26 cellular contexts compared by ENCODE assay signal in genomic region chr2:207236156-207236935, GRCh38.
DNase-seq lines count a peak whose midpoint lies in the region; ATAC-seq, FAIRE-seq and TF ChIP-seq lines count a peak whose summit lies in the region.
"Had no signal": no experiment of that assay in that cellular context is flagged by ENCODE, and none has a peak within 500 bp of the region (broad histone marks: within the 10 kb centered on the region; RNA-seq: fewer than 3 reads in every experiment).

No MANE protein-coding gene starts in this region.

- H3K27ac ChIP-seq in naive thymus-derived CD4-positive, alpha-beta T cell (ENCODE audit: low read depth, low read length) = no peak overlapping the region
- H3K27ac ChIP-seq in neural progenitor cell (no peak overlapping the region), small intestine (ENCODE audit: low read depth in 1 of 2, low read length in 1 of 2) (no peak overlapping the region)
- H3K27ac ChIP-seq: esophagus muscularis mucosa, gastrocnemius medialis had no signal

- peaks cover 11 to 14% of the 10 kb centered on the region in 2 donors for H3K36me3 Mint-ChIP-seq in CD14-positive monocyte
- peaks cover 0 to 9% (median 0%) of the 10 kb centered on the region in 5 donors for H3K36me3 Mint-ChIP-seq in naive thymus-derived CD4-positive, alpha-beta T cell
- H3K36me3 Mint-ChIP-seq in neural progenitor cell = no peaks in the 10 kb centered on the region
- H3K36me3 Mint-ChIP-seq: activated naive CD4-positive, alpha-beta T cell treated with anti-CD3 and anti-CD28 coated beads, Interleukin-2, amount 50 U/mL, for 24 hours; CD8-positive, alpha-beta T cell; T-cell had no signal

- peaks cover 0 to 27% of the 10 kb centered on the region in 2 donors for H3K4me1 ChIP-seq in naive thymus-derived CD4-positive, alpha-beta T cell (ENCODE audit: control insufficient read depth in 2 of 2, insufficient read depth in 2 of 2, low read length in 2 of 2)
- H3K4me1 ChIP-seq in neural progenitor cell (peaks cover 23% of the 10 kb centered on the region), small intestine (ENCODE audit: control insufficient read depth in 2 of 2, insufficient read depth in 1 of 2, low read depth in 1 of 2, low read length in 1 of 2) (no peaks in the 10 kb centered on the region)

- H3K4me1 Mint-ChIP-seq in CD14-positive monocyte = peaks cover 4% of the 10 kb centered on the region
- peaks cover 0 to 36% (median 25%) of the 10 kb centered on the region in 7 donors for H3K4me1 Mint-ChIP-seq in naive thymus-derived CD4-positive, alpha-beta T cell
- H3K4me1 Mint-ChIP-seq in neural progenitor cell = peaks cover 30% of the 10 kb centered on the region

- H3K27ac Mint-ChIP-seq in CD14-positive monocyte = peak overlapping the region; percentile 91 to 97 (median 94)
- H3K27ac Mint-ChIP-seq in naive thymus-derived CD4-positive, alpha-beta T cell = no peak overlapping the region
- H3K27ac Mint-ChIP-seq in neural progenitor cell = no peak overlapping the region
- H3K27ac Mint-ChIP-seq: activated CD4-positive, alpha-beta T cell treated with anti-CD3 and anti-CD28 coated beads for 36 hours; activated naive CD4-positive, alpha-beta T cell treated with anti-CD3 and anti-CD28 coated beads, Interleukin-2, amount 50 U/mL, for 24 hours; activated T-cell treated with anti-CD3 and anti-CD28 coated beads, Interleukin-2, amount 50 U/mL, for 72 hours; CD8-positive, alpha-beta T cell; GM23338; T-cell had no signal

- no peaks in the 10 kb centered on the region for H3K79me2 ChIP-seq in neural progenitor cell (ENCODE audit: low read depth)

- TF ChIP-seq CTCF in CD14-positive monocyte (IDR thresholded peaks at IDR 0.05) (no peak), neural progenitor cell (IDR thresholded peaks at IDR 0.05) (no peak)

- no peak overlapping the region for H2AFZ ChIP-seq in neural progenitor cell (replicated peaks)
- H2AFZ ChIP-seq: GM23338 had no signal

- WGBS in small intestine, 3 donors = 64 to 87% (median 66%) methylated on average over 2 of the region's 2 CpGs

- POLR2A ChIA-PET in naive thymus-derived CD4-positive, alpha-beta T cell (lab: Charles Lee) = no interaction called here

- no peaks in the 10 kb centered on the region for H3K36me3 ChIP-seq in naive thymus-derived CD4-positive, alpha-beta T cell (ENCODE audit: control insufficient read depth in 2 of 3, insufficient read depth in 3 of 3, low read length in 3 of 3)
- H3K36me3 ChIP-seq in neural progenitor cell = no peaks in the 10 kb centered on the region
- no peaks in the 10 kb centered on the region for H3K36me3 ChIP-seq in small intestine (ENCODE audit: control insufficient read depth in 2 of 2, insufficient read depth in 2 of 2, low read length in 2 of 2)
- H3K36me3 ChIP-seq: esophagus muscularis mucosa, gastrocnemius medialis had no signal

- CTCF ChIA-PET in naive thymus-derived CD4-positive, alpha-beta T cell (lab: Charles Lee) = interaction anchor here (1.2 kb wide), 1 partner anchor 11 kb away, joined by 3 read pairs; no protein-coding TSS in a partner anchor

- no peaks in the 10 kb centered on the region for H4K20me1 ChIP-seq in neural progenitor cell (ENCODE audit: low read depth)

- DNase-seq in CD14-positive monocyte (ENCODE audit: low spot score) (peak; percentile 60), MV-4-11 (lab: John Stamatoyannopoulos, UW) (peak; percentile 82), dermis blood vessel endothelial cell (peak; percentile 71), neural progenitor cell (ENCODE audit: low spot score) (no peak), SK-N-DZ (ENCODE audit: low spot score) (no peak), small intestine (no peak)
- no peak for DNase-seq in naive thymus-derived CD4-positive, alpha-beta T cell
- DNase-seq: activated CD4-positive, alpha-beta T cell treated with anti-CD3 and anti-CD28 coated beads for 36 hours; activated T-cell treated with anti-CD3 and anti-CD28 coated beads, Interleukin-2, amount 50 U/mL, for 72 hours; aorta; CD8-positive, alpha-beta T cell; DMS153; effector CD8-positive, alpha-beta T cell; kidney; mesendoderm; NCI-H2171 treated with DMSO at 0.1 percent for 48 hours; NCI-H526 treated with DMSO at 0.1 percent for 48 hours; OCI-M1; SHP77 treated with DMSO at 0.1 percent for 48 hours; T-cell had no signal

- H3K4me3 Mint-ChIP-seq in CD14-positive monocyte (peak overlapping the region in 1 of 2 donors; percentile 57), neural progenitor cell (no peak overlapping the region)
- no peak overlapping the region for H3K4me3 Mint-ChIP-seq in naive thymus-derived CD4-positive, alpha-beta T cell
- H3K4me3 Mint-ChIP-seq: activated CD4-positive, alpha-beta T cell treated with anti-CD3 and anti-CD28 coated beads for 36 hours; activated naive CD4-positive, alpha-beta T cell treated with anti-CD3 and anti-CD28 coated beads, Interleukin-2, amount 50 U/mL, for 24 hours; activated T-cell treated with anti-CD3 and anti-CD28 coated beads, Interleukin-2, amount 50 U/mL, for 72 hours; CD8-positive, alpha-beta T cell; GM23338; IgD-negative memory B cell; T-cell had no signal

- ATAC-seq in naive thymus-derived CD4-positive, alpha-beta T cell = peak; percentile 44
- ATAC-seq in GM18873 (IDR thresholded peaks at IDR 0.05; ENCODE audit: low FRiP score, unreplicated experiment) = no peak
- ATAC-seq: activated CD4-positive, alpha-beta T cell treated with anti-CD3 and anti-CD28 coated beads for 36 hours; activated T-cell treated with anti-CD3 and anti-CD28 coated beads, Interleukin-2, amount 50 U/mL, for 72 hours; CD8-positive, alpha-beta T cell; gastrocnemius medialis; GM23338; T-cell had no signal

- no peak overlapping the region for H3K4me3 ChIP-seq in naive thymus-derived CD4-positive, alpha-beta T cell (ENCODE audit: low read length)
- H3K4me3 ChIP-seq in neural progenitor cell = no peak overlapping the region
- H3K4me3 ChIP-seq in small intestine (ENCODE audit: low read depth in 1 of 2, low read length in 2 of 2) = no peak overlapping the region
- H3K4me3 ChIP-seq: esophagus muscularis mucosa, gastrocnemius medialis, GM23338 had no signal

- no peak overlapping the region for H3K9ac ChIP-seq in neural progenitor cell

- FAIRE-seq in small intestine (lab: Jason Lieb, UNC) = no peak
- FAIRE-seq: kidney had no signal

- no peaks in the 10 kb centered on the region for H3K9me3 ChIP-seq in naive thymus-derived CD4-positive, alpha-beta T cell (ENCODE audit: control insufficient read depth in 2 of 3, low read length in 3 of 3)
- H3K9me3 ChIP-seq in neural progenitor cell (ENCODE audit: low read depth) (no peaks in the 10 kb centered on the region), small intestine (ENCODE audit: control insufficient read depth, low read depth) (no peaks in the 10 kb centered on the region)
- H3K9me3 ChIP-seq: esophagus muscularis mucosa, gastrocnemius medialis had no signal

- H3K27me3 Mint-ChIP-seq in CD14-positive monocyte (ENCODE audit: low read depth in 3 of 3) (no peaks in the 10 kb centered on the region), neural progenitor cell (ENCODE audit: insufficient read depth, low read depth) (peaks cover 4% of the 10 kb centered on the region)
- H3K27me3 Mint-ChIP-seq in naive thymus-derived CD4-positive, alpha-beta T cell = no peaks in the 10 kb centered on the region
- H3K27me3 Mint-ChIP-seq: activated CD4-positive, alpha-beta T cell treated with anti-CD3 and anti-CD28 coated beads for 36 hours; activated naive CD4-positive, alpha-beta T cell treated with anti-CD3 and anti-CD28 coated beads, Interleukin-2, amount 50 U/mL, for 24 hours; IgD-negative memory B cell; T-cell had no signal

- H3F3A ChIP-seq in neural progenitor cell (ENCODE audit: low read depth) = no peaks in the 10 kb centered on the region

- H3K27me3 ChIP-seq in naive thymus-derived CD4-positive, alpha-beta T cell (ENCODE audit: control insufficient read depth in 2 of 2, insufficient read depth in 2 of 2, low read length in 2 of 2) = no peaks in the 10 kb centered on the region
- H3K27me3 ChIP-seq in neural progenitor cell (no peaks in the 10 kb centered on the region), small intestine (ENCODE audit: control insufficient read depth in 2 of 2, insufficient read depth in 2 of 2, low read length in 2 of 2) (no peaks in the 10 kb centered on the region)
- H3K27me3 ChIP-seq: esophagus muscularis mucosa, gastrocnemius medialis had no signal

- H3K9me3 Mint-ChIP-seq in CD14-positive monocyte (peaks cover 11 to 34% (median 20%) of the 10 kb centered on the region in 7 donors), neural progenitor cell (no peaks in the 10 kb centered on the region)
- H3K9me3 Mint-ChIP-seq in naive thymus-derived CD4-positive, alpha-beta T cell = peaks cover 0 to 3% (median 0%) of the 10 kb centered on the region in 11 donors
- H3K9me3 Mint-ChIP-seq: activated naive CD4-positive, alpha-beta T cell treated with anti-CD3 and anti-CD28 coated beads, Interleukin-2, amount 50 U/mL, for 24 hours; activated T-cell treated with anti-CD3 and anti-CD28 coated beads, Interleukin-2, amount 50 U/mL, for 72 hours; CD8-positive, alpha-beta T cell; GM23338; IgD-negative memory B cell; T-cell had no signal

- intact Hi-C loops in CD14-positive monocyte (cut with micrococcal nuclease) = loop anchor here in 1 of 2 donors (5.0 kb wide), 1 partner anchor 94 kb away; no protein-coding TSS in a partner anchor
- intact Hi-C loops in naive thymus-derived CD4-positive, alpha-beta T cell (cut with micrococcal nuclease) = loop anchor here in 1 of 2 donors (10.0 kb wide), 1 partner anchor 238 kb away; no protein-coding TSS in a partner anchor

- H3K4me2 ChIP-seq in neural progenitor cell = no peak overlapping the region
- H3K4me2 ChIP-seq: GM23338 had no signal

Comparison
In these comparisons a context has a peak if more than half of its experiments do, and no peak if none do; other contexts are left out.
1. DNase-seq: peak in CD14-positive monocyte (single experiment), MV-4-11 (single experiment) and dermis blood vessel endothelial cell (single experiment); none in naive thymus-derived CD4-positive, alpha-beta T cell (0 of 9), neural progenitor cell (single experiment), SK-N-DZ (single experiment) and small intestine (single experiment).
2. H3K27ac Mint-ChIP-seq: peak in CD14-positive monocyte (7 of 7); none in naive thymus-derived CD4-positive, alpha-beta T cell (0 of 9) and neural progenitor cell (single experiment).